In genomic region chr20:19565721-19566120, GRCh38 we compare ENCODE assay signal across 17 cellular contexts.
"Had no signal": no experiment of that assay in that cellular context is flagged by ENCODE, and none has a peak within 500 bp of the region (broad histone marks: within the 10 kb centered on the region; RNA-seq: fewer than 3 reads in every experiment).

No MANE protein-coding gene starts in this region.

- ATAC-seq: left lobe of liver; natural killer cell; psoas muscle; right cardiac atrium; stimulated activated memory B cell treated with anti-CD40 and anti-IgM and Interleukin-4, amounts not matched to agents 10 μg/mL and 1 μg/mL and 100 μg/mL, for 72 hours had no signal

- H3K4me3 Mint-ChIP-seq: endodermal cell; memory B cell; natural killer cell; stimulated activated memory B cell treated with anti-CD40 and anti-IgM and Interleukin-4, amounts not matched to agents 10 μg/mL and 1 μg/mL and 100 μg/mL, for 72 hours; stimulated activated naive CD8-positive, alpha-beta T cell treated with anti-CD3 and anti-CD28 coated beads, Interleukin-15, Interleukin-2, amounts not matched to agents 100 ng/mL and 50 ng/mL, for 24 hours had no signal

- H3K27ac Mint-ChIP-seq: endodermal cell; memory B cell; natural killer cell; stimulated activated memory B cell treated with anti-CD40 and anti-IgM and Interleukin-4, amounts not matched to agents 10 μg/mL and 1 μg/mL and 100 μg/mL, for 72 hours; stimulated activated naive CD8-positive, alpha-beta T cell treated with anti-CD3 and anti-CD28 coated beads, Interleukin-15, Interleukin-2, amounts not matched to agents 100 ng/mL and 50 ng/mL, for 24 hours had no signal

- H3K27me3 Mint-ChIP-seq: stimulated activated memory B cell treated with anti-CD40 and anti-IgM and Interleukin-4, amounts not matched to agents 10 μg/mL and 1 μg/mL and 100 μg/mL, for 72 hours had no signal

- H3K9me3 Mint-ChIP-seq: natural killer cell had no signal

- H3K4me1 Mint-ChIP-seq: memory B cell; natural killer cell; stimulated activated memory B cell treated with anti-CD40 and anti-IgM and Interleukin-4, amounts not matched to agents 10 μg/mL and 1 μg/mL and 100 μg/mL, for 72 hours had no signal

- DNase-seq: dorsolateral prefrontal cortex; effector CD8-positive, alpha-beta T cell; endodermal cell; natural killer cell; occipital lobe; ovary; posterior cingulate gyrus; psoas muscle; right cardiac atrium; sigmoid colon; spleen; stimulated activated CD4-positive, alpha-beta T cell treated with anti-CD3 and anti-CD28 coated beads, Interleukin-4, amount 100 ng/mL, for 4 hours; upper lobe of left lung had no signal

- H3K36me3 Mint-ChIP-seq: memory B cell; natural killer cell; stimulated activated memory B cell treated with anti-CD40 and anti-IgM and Interleukin-4, amounts not matched to agents 10 μg/mL and 1 μg/mL and 100 μg/mL, for 72 hours had no signal
